23 cellular contexts compared by ENCODE assay signal in the genomic region with DNA sequence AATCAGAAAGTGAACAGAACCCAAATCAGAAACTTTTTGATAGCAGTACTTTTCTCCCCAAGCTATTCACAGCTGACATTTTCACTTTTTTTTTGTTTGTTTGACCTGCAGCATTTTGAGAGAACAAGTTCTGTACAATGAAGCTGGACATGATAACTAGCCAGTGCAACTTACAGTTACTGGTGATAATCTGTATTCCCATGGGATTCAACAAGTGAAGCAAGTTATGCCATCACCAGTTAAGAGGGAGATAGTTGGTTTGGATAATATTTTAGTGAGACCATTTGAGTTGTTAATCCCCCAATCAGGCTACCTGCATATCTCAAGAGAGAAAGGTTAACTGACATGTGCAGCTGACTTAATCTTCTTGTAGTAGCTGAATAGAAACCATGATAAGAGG. TPM values are rescaled to one million over a fixed set of nuclear protein-coding genes. Genes with fewer than 3 reads are reported as not detected.
DNase-seq lines count a peak whose midpoint lies in the region; ATAC-seq, FAIRE-seq and TF ChIP-seq lines count a peak whose summit lies in the region.
"Had no signal": no experiment of that assay in that cellular context is flagged by ENCODE, and none has a peak within 500 bp of the region (broad histone marks: within the 10 kb centered on the region; RNA-seq: fewer than 3 reads in every experiment).

No MANE protein-coding gene starts in this region.

- H3K4me3 Mint-ChIP-seq in activated T-helper 2 cell treated with anti-CD3 and anti-CD28 coated beads, Interferon-gamma antibody, Interleukin-2, Interleukin-4, amounts not matched to agents 10 μg/mL and 5 μg/mL and 100 μg/mL, durations not matched to agents 14 hours and 24 hours and 36 hours (ENCODE audit: low read depth) = no peak overlapping the region
- no peak overlapping the region for H3K4me3 Mint-ChIP-seq in natural killer cell treated with Interleukin-12 subunit alpha and Interleukin-12 subunit beta and Interleukin-15 and Interleukin-18, amount 100 ng/mL, for 72 hours
- H3K4me3 Mint-ChIP-seq: H9 had no signal

- no peak for ATAC-seq in natural killer cell treated with Interleukin-12 subunit alpha and Interleukin-12 subunit beta and Interleukin-15 and Interleukin-18, amount 100 ng/mL, for 72 hours
- ATAC-seq in HG03354 (IDR thresholded peaks at IDR 0.05; ENCODE audit: poor library complexity, severe bottlenecking, unreplicated experiment) = no peak
- ATAC-seq: lower lobe of right lung had no signal

- intact Hi-C loops in activated T-helper 2 cell treated with anti-CD3 and anti-CD28 coated beads, Interferon-gamma antibody, Interleukin-2, Interleukin-4, amounts not matched to agents 10 μg/mL and 5 μg/mL and 100 μg/mL, durations not matched to agents 14 hours and 24 hours and 36 hours (cut with micrococcal nuclease) = no loop called here

- POLR2A ChIA-PET in GM10248 (lab: Yijun Ruan, JAX) = interaction anchor here (1.0 to 1.1 kb wide), 2 partner anchors 10 to 11 kb away, joined by 3 to 4 read pairs; no protein-coding TSS in a partner anchor

- CTCF ChIA-PET in GM10248 (lab: Yijun Ruan, JAX) = no interaction called here

- no peak for TF ChIP-seq CTCF in GM10248 (IDR thresholded peaks at IDR 0.05; ENCODE audit: control extremely low read depth, extremely low read depth, low read depth, missing control alignments)

- H3K4me1 Mint-ChIP-seq in activated T-helper 2 cell treated with anti-CD3 and anti-CD28 coated beads, Interferon-gamma antibody, Interleukin-2, Interleukin-4, amounts not matched to agents 10 μg/mL and 5 μg/mL and 100 μg/mL, durations not matched to agents 14 hours and 24 hours and 36 hours (ENCODE audit: low read depth) = peaks cover 33% of the 10 kb centered on the region
- peaks cover 31 to 38% of the 10 kb centered on the region in 2 donors for H3K4me1 Mint-ChIP-seq in natural killer cell treated with Interleukin-12 subunit alpha and Interleukin-12 subunit beta and Interleukin-15 and Interleukin-18, amount 100 ng/mL, for 72 hours (ENCODE audit: low read depth in 2 of 2)

- H3K9me3 Mint-ChIP-seq in activated T-helper 2 cell treated with anti-CD3 and anti-CD28 coated beads, Interferon-gamma antibody, Interleukin-2, Interleukin-4, amounts not matched to agents 10 μg/mL and 5 μg/mL and 100 μg/mL, durations not matched to agents 14 hours and 24 hours and 36 hours = no peaks in the 10 kb centered on the region
- H3K9me3 Mint-ChIP-seq in natural killer cell treated with Interleukin-12 subunit alpha and Interleukin-12 subunit beta and Interleukin-15 and Interleukin-18, amount 100 ng/mL, for 72 hours = no peaks in the 10 kb centered on the region
- H3K9me3 Mint-ChIP-seq: H9 had no signal

- peak; percentile 5 to 48 for DNase-seq in NCI-H524 (lab: John Stamatoyannopoulos, UW)
- no peak for DNase-seq in NCI-H524 treated with DMSO at 0.1 percent for 48 hours (lab: John Stamatoyannopoulos, UW)
- no peak for DNase-seq in GM12892 (ENCODE audit: insufficient read length)
- no peak for DNase-seq in activated T-helper 2 cell treated with anti-CD3 and anti-CD28 coated beads, Interferon-gamma antibody, Interleukin-2, Interleukin-4, amounts not matched to agents 10 μg/mL and 5 μg/mL and 100 μg/mL, durations not matched to agents 14 hours and 24 hours and 36 hours (ENCODE audit: low spot score)
- no peak for DNase-seq in natural killer cell treated with Interleukin-12 subunit alpha and Interleukin-12 subunit beta and Interleukin-15 and Interleukin-18, amount 100 ng/mL, for 72 hours (ENCODE audit: low spot score)
- no peak for DNase-seq in cerebellar nuclear complex (lab: John Stamatoyannopoulos, UW)
- DNase-seq in GM10248 (ENCODE audit: extremely low spot score) = no peak
- DNase-seq: adrenal gland; AML-193; brain microvascular endothelial cell; cortex of kidney; H9; kidney; lower lobe of right lung; NCI-H1436 treated with DMSO at 0.1 percent for 48 hours; NCI-H774; occipital lobe; retina; spleen; stimulated activated CD4-positive, alpha-beta T cell treated with anti-CD3 and anti-CD28 coated beads, Interleukin-4, amount 100 ng/mL, for 1 hour; stomach; transverse colon had no signal

- TF ChIP-seq POLR2A in GM12892 (IDR thresholded peaks at IDR 0.05; ENCODE audit: low read depth, low read length) = no peak; the same call in 1 of the 2 replicates

- peaks cover 77% of the 10 kb centered on the region for H3K36me3 Mint-ChIP-seq in activated T-helper 2 cell treated with anti-CD3 and anti-CD28 coated beads, Interferon-gamma antibody, Interleukin-2, Interleukin-4, amounts not matched to agents 10 μg/mL and 5 μg/mL and 100 μg/mL, durations not matched to agents 14 hours and 24 hours and 36 hours (ENCODE audit: low read depth)
- H3K36me3 Mint-ChIP-seq in natural killer cell treated with Interleukin-12 subunit alpha and Interleukin-12 subunit beta and Interleukin-15 and Interleukin-18, amount 100 ng/mL, for 72 hours = peaks cover 45% of the 10 kb centered on the region

- no peaks in the 10 kb centered on the region for H3K27me3 Mint-ChIP-seq in activated T-helper 2 cell treated with anti-CD3 and anti-CD28 coated beads, Interferon-gamma antibody, Interleukin-2, Interleukin-4, amounts not matched to agents 10 μg/mL and 5 μg/mL and 100 μg/mL, durations not matched to agents 14 hours and 24 hours and 36 hours (ENCODE audit: low read depth)
- H3K27me3 Mint-ChIP-seq in natural killer cell treated with Interleukin-12 subunit alpha and Interleukin-12 subunit beta and Interleukin-15 and Interleukin-18, amount 100 ng/mL, for 72 hours = no peaks in the 10 kb centered on the region

- peak; percentile 14 for FAIRE-seq in GM12892 (lab: Jason Lieb, UNC)
- FAIRE-seq: kidney had no signal

- peak overlapping the region; percentile 45 for H3K27ac Mint-ChIP-seq in activated T-helper 2 cell treated with anti-CD3 and anti-CD28 coated beads, Interferon-gamma antibody, Interleukin-2, Interleukin-4, amounts not matched to agents 10 μg/mL and 5 μg/mL and 100 μg/mL, durations not matched to agents 14 hours and 24 hours and 36 hours
- H3K27ac Mint-ChIP-seq in natural killer cell treated with Interleukin-12 subunit alpha and Interleukin-12 subunit beta and Interleukin-15 and Interleukin-18, amount 100 ng/mL, for 72 hours = peak overlapping the region; percentile 10 to 53

RNA-seq across cellular contexts. Expression of a gene that starts 18.1 kb away (rescaled TPM):
- polyA plus RNA-seq in GM12892 (2012; ENCODE audit: missing spikeins) = 144 TPM
- 345 and 376 TPM in 2 replicates for total RNA-seq in activated T-helper 2 cell treated with anti-CD3 and anti-CD28 coated beads, Interferon-gamma antibody, Interleukin-2, Interleukin-4, amounts not matched to agents 10 μg/mL and 5 μg/mL and 100 μg/mL, durations not matched to agents 14 hours and 24 hours and 36 hours
- total RNA-seq in natural killer cell treated with Interleukin-12 subunit alpha and Interleukin-12 subunit beta and Interleukin-15 and Interleukin-18, amount 100 ng/mL, for 72 hours = 100 to 1,000 TPM; 307 to 362 TPM

RNA-seq across cellular contexts. Expression of a gene that starts 19.0 kb away (rescaled TPM):
- polyA plus RNA-seq in GM12892 (2012; ENCODE audit: missing spikeins) = 82.7 TPM
- 197 and 199 TPM in 2 replicates for total RNA-seq in activated T-helper 2 cell treated with anti-CD3 and anti-CD28 coated beads, Interferon-gamma antibody, Interleukin-2, Interleukin-4, amounts not matched to agents 10 μg/mL and 5 μg/mL and 100 μg/mL, durations not matched to agents 14 hours and 24 hours and 36 hours
- 100 to 1,000 TPM; 127 to 163 TPM for total RNA-seq in natural killer cell treated with Interleukin-12 subunit alpha and Interleukin-12 subunit beta and Interleukin-15 and Interleukin-18, amount 100 ng/mL, for 72 hours

RNA-seq across cellular contexts. Expression of a gene that starts 27.5 kb away (rescaled TPM):
- polyA plus RNA-seq in GM12892 (2012; ENCODE audit: missing spikeins) = 50.5 TPM
- total RNA-seq in activated T-helper 2 cell treated with anti-CD3 and anti-CD28 coated beads, Interferon-gamma antibody, Interleukin-2, Interleukin-4, amounts not matched to agents 10 μg/mL and 5 μg/mL and 100 μg/mL, durations not matched to agents 14 hours and 24 hours and 36 hours = 40.3 and 41.7 TPM in 2 replicates
- total RNA-seq in natural killer cell treated with Interleukin-12 subunit alpha and Interleukin-12 subunit beta and Interleukin-15 and Interleukin-18, amount 100 ng/mL, for 72 hours = 10 to 100 TPM; 20.3 to 38.7 TPM

Comparison
In these comparisons a context has a peak if more than half of its experiments do, and no peak if none do; other contexts are left out.
1. DNase-seq: peak in NCI-H524 (2 of 2); none in NCI-H524 treated with DMSO at 0.1 percent for 48 hours (single experiment), GM12892 (single experiment), activated T-helper 2 cell treated with anti-CD3 and anti-CD28 coated beads, Interferon-gamma antibody, Interleukin-2, Interleukin-4, amounts not matched to agents 10 μg/mL and 5 μg/mL and 100 μg/mL, durations not matched to agents 14 hours and 24 hours and 36 hours (single experiment), natural killer cell treated with Interleukin-12 subunit alpha and Interleukin-12 subunit beta and Interleukin-15 and Interleukin-18, amount 100 ng/mL, for 72 hours (single experiment), cerebellar nuclear complex (0 of 2) and GM10248 (single experiment).